Comparison of ENCODE assay signal across 17 cellular contexts in the genomic region with DNA sequence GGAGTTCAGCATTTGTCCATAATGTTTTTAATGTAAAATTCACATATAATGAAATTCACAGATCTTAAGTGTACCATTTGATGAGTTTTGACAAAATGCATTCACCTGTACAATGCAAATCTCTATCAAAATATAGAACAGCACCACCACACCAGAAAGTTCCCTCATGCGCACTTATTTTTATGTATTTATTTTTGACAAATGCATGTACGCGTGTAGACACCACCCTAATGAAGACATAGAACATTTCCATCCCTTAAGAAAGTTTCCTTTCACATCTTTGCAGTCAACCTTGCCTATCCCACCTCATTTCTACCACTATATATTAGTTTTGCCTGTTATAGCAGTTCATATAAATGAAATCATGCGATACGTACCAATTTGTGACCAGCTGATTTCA.
"Had no signal": no experiment of that assay in that cellular context is flagged by ENCODE, and none has a peak within 500 bp of the region (broad histone marks: within the 10 kb centered on the region; RNA-seq: fewer than 3 reads in every experiment).

No MANE protein-coding gene starts in this region.

- H3K4me1 ChIP-seq: tibial artery, upper lobe of right lung, vagina had no signal

- H3K27ac ChIP-seq: dorsolateral prefrontal cortex, heart right ventricle, tibial artery, upper lobe of right lung, vagina had no signal

- H3K9me3 ChIP-seq: heart right ventricle, spleen, tibial artery, upper lobe of right lung, vagina had no signal

- H3K27me3 ChIP-seq: dorsolateral prefrontal cortex, heart right ventricle, spleen, tibial artery, upper lobe of right lung, vagina had no signal

- H3K4me3 ChIP-seq: dorsolateral prefrontal cortex, heart right ventricle, spleen, tibial artery, upper lobe of right lung, vagina had no signal

- DNase-seq: cortex of kidney; dorsolateral prefrontal cortex; effector CD8-positive, alpha-beta T cell; heart right ventricle; hypothalamus; kidney glomerular epithelial cell; naive thymus-derived CD8-positive, alpha-beta T cell; spleen; stimulated activated CD4-positive, alpha-beta T cell treated with anti-CD3 and anti-CD28 coated beads, Interleukin-15, amount 100 ng/mL, for 24 hours; stimulated activated CD4-positive, alpha-beta T cell treated with anti-CD3 and anti-CD28 coated beads, Interleukin-1b, Interleukin-23, amount 100 ng/mL, for 48 hours; stimulated activated CD4-positive, alpha-beta T cell treated with anti-CD3 and anti-CD28 coated beads, Interleukin-4, amount 100 ng/mL, for 24 hours; stimulated activated naive CD4-positive, alpha-beta T cell treated with Interleukin-2 at 50 U/mL for 16 hours; tibial artery; upper lobe of right lung had no signal

- H3K36me3 ChIP-seq: heart right ventricle, spleen, tibial artery, upper lobe of right lung, vagina had no signal

- H3K27me3 Mint-ChIP-seq: naive thymus-derived CD8-positive, alpha-beta T cell had no signal

- H3K9me3 Mint-ChIP-seq: naive thymus-derived CD8-positive, alpha-beta T cell had no signal

- ATAC-seq: esophagus mucosa; heart right ventricle; naive thymus-derived CD8-positive, alpha-beta T cell; sciatic nerve; upper lobe of right lung had no signal

- H3K36me3 Mint-ChIP-seq: naive thymus-derived CD8-positive, alpha-beta T cell had no signal
